In genomic region chr17:80270836-80271235, GRCh38 we compare ENCODE assay signal across 7 cellular contexts.
DNase-seq lines count a peak whose midpoint lies in the region; ATAC-seq and TF ChIP-seq lines count a peak whose summit lies in the region.

No MANE protein-coding gene starts in this region.

- peak in 41 of 76 experiments; percentile 8 to 68 (median 35) for DNase-seq in HUDEP-2 (lab: John Stamatoyannopoulos, UW; ENCODE audit: unreplicated experiment in 76 of 76)
- no peak for DNase-seq in T-helper 2 cell treated with Interferon-gamma antibody and Interleukin-4, amounts not matched to agents 5 μg/mL and 100 μg/mL, for 36 hours (ENCODE audit: low spot score)
- DNase-seq in effector memory CD8-positive, alpha-beta T cell = peak in 1 of 3 experiments; percentile 22
- peak; percentile 58 for DNase-seq in stimulated activated CD4-positive, alpha-beta T cell treated with anti-CD3 and anti-CD28 coated beads, Interleukin-4, amount 100 ng/mL, for 1 hour
- DNase-seq in GM10266 (ENCODE audit: extremely low spot score) = no peak
- DNase-seq in NOMO-1 treated with dmso at 0.1 percent for 144 hours (lab: John Stamatoyannopoulos, UW; ENCODE audit: unreplicated experiment) = no peak

- no peaks in the 10 kb centered on the region for H3K9me3 Mint-ChIP-seq in T-helper 2 cell treated with Interferon-gamma antibody and Interleukin-4, amounts not matched to agents 5 μg/mL and 100 μg/mL, for 36 hours
- H3K9me3 Mint-ChIP-seq in effector memory CD8-positive, alpha-beta T cell = no peaks in the 10 kb centered on the region

- ATAC-seq in effector memory CD8-positive, alpha-beta T cell (replicated peaks) = peak; percentile 59
- no peak for ATAC-seq in HG03280 (IDR thresholded peaks at IDR 0.05; ENCODE audit: unreplicated experiment)

- peaks cover 31% of the 10 kb centered on the region for H3K4me1 Mint-ChIP-seq in T-helper 2 cell treated with Interferon-gamma antibody and Interleukin-4, amounts not matched to agents 5 μg/mL and 100 μg/mL, for 36 hours (ENCODE audit: low read depth)
- peaks cover 29 to 32% of the 10 kb centered on the region in 2 donors for H3K4me1 Mint-ChIP-seq in effector memory CD8-positive, alpha-beta T cell (ENCODE audit: low read depth in 2 of 2)

- peak overlapping the region; percentile 56 for H3K4me3 Mint-ChIP-seq in T-helper 2 cell treated with Interferon-gamma antibody and Interleukin-4, amounts not matched to agents 5 μg/mL and 100 μg/mL, for 36 hours
- peak overlapping the region; percentile 56 to 79 for H3K4me3 Mint-ChIP-seq in effector memory CD8-positive, alpha-beta T cell

- H3K27ac Mint-ChIP-seq in T-helper 2 cell treated with Interferon-gamma antibody and Interleukin-4, amounts not matched to agents 5 μg/mL and 100 μg/mL, for 36 hours = no peak overlapping the region
- peak overlapping the region in 1 of 2 donors; percentile 88 for H3K27ac Mint-ChIP-seq in effector memory CD8-positive, alpha-beta T cell

- H3K36me3 Mint-ChIP-seq in T-helper 2 cell treated with Interferon-gamma antibody and Interleukin-4, amounts not matched to agents 5 μg/mL and 100 μg/mL, for 36 hours (ENCODE audit: low read depth) = peaks cover 34% of the 10 kb centered on the region
- peaks cover 50% of the 10 kb centered on the region for H3K36me3 Mint-ChIP-seq in effector memory CD8-positive, alpha-beta T cell (ENCODE audit: insufficient read depth)

- TF ChIP-seq CTCF in GM10266 (IDR thresholded peaks at IDR 0.05; ENCODE audit: control insufficient read depth, insufficient read depth, low read depth, missing control alignments) = no peak

- H3K27me3 Mint-ChIP-seq in T-helper 2 cell treated with Interferon-gamma antibody and Interleukin-4, amounts not matched to agents 5 μg/mL and 100 μg/mL, for 36 hours (ENCODE audit: low read depth) = no peaks in the 10 kb centered on the region
- no peaks in the 10 kb centered on the region for H3K27me3 Mint-ChIP-seq in effector memory CD8-positive, alpha-beta T cell

Comparison
In these comparisons a context has a peak if more than half of its experiments do, and no peak if none do; other contexts are left out.
1. DNase-seq: peak in HUDEP-2 (41 of 76) and stimulated activated CD4-positive, alpha-beta T cell treated with anti-CD3 and anti-CD28 coated beads, Interleukin-4, amount 100 ng/mL, for 1 hour (single experiment); none in T-helper 2 cell treated with Interferon-gamma antibody and Interleukin-4, amounts not matched to agents 5 μg/mL and 100 μg/mL, for 36 hours (single experiment), GM10266 (single experiment) and NOMO-1 treated with dmso at 0.1 percent for 144 hours (single experiment).